20 cellular contexts compared by ENCODE assay signal in genomic region chr12:2614341-2614740, GRCh38.
DNase-seq lines count a peak whose midpoint lies in the region; ATAC-seq, FAIRE-seq and TF ChIP-seq lines count a peak whose summit lies in the region.
"Had no signal": no experiment of that assay in that cellular context is flagged by ENCODE, and none has a peak within 500 bp of the region (broad histone marks: within the 10 kb centered on the region; RNA-seq: fewer than 3 reads in every experiment).

No MANE protein-coding gene starts in this region.

- no peak for TF ChIP-seq EP300 in SK-N-SH (IDR thresholded peaks at IDR 0.05; ENCODE audit: borderline replicate concordance in 1 of 2, low read depth in 1 of 2, low read length in 1 of 2)

- no peak for TF ChIP-seq RAD21 in SK-N-SH (IDR thresholded peaks at IDR 0.05; ENCODE audit: low read length)

- no peak for FAIRE-seq in astrocyte (lab: Jason Lieb, UNC)
- FAIRE-seq: colon, HepG2 had no signal

- H3K4me3 ChIP-seq in SK-N-SH (ENCODE audit: low read depth in 2 of 2, low read length in 1 of 2) (no peak overlapping the region), astrocyte (ENCODE audit: insufficient read depth, low read depth, low read length) (no peak overlapping the region), left lung (no peak overlapping the region), tibial artery (no peak overlapping the region)
- H3K4me3 ChIP-seq: HAP-1, right atrium auricular region had no signal

- H3K79me2 ChIP-seq in SK-N-SH (ENCODE audit: insufficient read depth), result no peaks in the 10 kb centered on the region
- H3K79me2 ChIP-seq in astrocyte (ENCODE audit: insufficient read depth, low read length), result no peaks in the 10 kb centered on the region

- peaks cover 5% of the 10 kb centered on the region for H3K9me3 Mint-ChIP-seq in astrocyte (ENCODE audit: unreplicated experiment)
- H3K9me3 Mint-ChIP-seq: activated naive CD4-positive, alpha-beta T cell treated with anti-CD3 and anti-CD28 coated beads for 36 hours; type B pancreatic cell had no signal

- H3K9me3 ChIP-seq in SK-N-SH (no peaks in the 10 kb centered on the region), astrocyte (ENCODE audit: insufficient read depth, low read depth, low read length) (no peaks in the 10 kb centered on the region), left lung (no peaks in the 10 kb centered on the region), tibial artery (no peaks in the 10 kb centered on the region)
- H3K9me3 ChIP-seq: HAP-1, right atrium auricular region had no signal

- POLR2A ChIA-PET in SK-N-SH (lab: Yijun Ruan, JAX), result no interaction called here

- no peaks in the 10 kb centered on the region for H3K27me3 ChIP-seq in SK-N-SH (ENCODE audit: insufficient read depth)
- no peaks in the 10 kb centered on the region for H3K27me3 ChIP-seq in astrocyte (ENCODE audit: insufficient read depth, low read length)
- peaks cover 0 to 17% of the 10 kb centered on the region in 2 donors for H3K27me3 ChIP-seq in left lung
- H3K27me3 ChIP-seq in tibial artery, result no peaks in the 10 kb centered on the region
- H3K27me3 ChIP-seq: right atrium auricular region had no signal

- peaks cover 0 to 5% of the 10 kb centered on the region in 2 experiments; a peak in 1 of 4 replicates for H3K4me1 ChIP-seq in SK-N-SH (ENCODE audit: control insufficient read depth in 1 of 2, insufficient read depth in 2 of 2, low read depth in 1 of 2, low read length in 1 of 2)
- peaks cover 33% of the 10 kb centered on the region for H3K4me1 ChIP-seq in astrocyte (ENCODE audit: insufficient read depth, low read length)
- peaks cover 2 to 8% of the 10 kb centered on the region in 2 donors for H3K4me1 ChIP-seq in left lung
- H3K4me1 ChIP-seq in tibial artery, result peaks cover 0 to 21% (median 16%) of the 10 kb centered on the region in 4 donors
- H3K4me1 ChIP-seq: HAP-1, right atrium auricular region had no signal

- DNase-seq in SK-N-SH, result no peak
- DNase-seq in astrocyte (ENCODE audit: low read depth), result no peak
- no peak for DNase-seq in left lung
- no peak for DNase-seq in tibial artery
- no peak for DNase-seq in NCI-H1694 (lab: John Stamatoyannopoulos, UW)
- DNase-seq in UCSD-AML1 (lab: John Stamatoyannopoulos, UW; ENCODE audit: unreplicated experiment), result no peak
- DNase-seq: C1 segment of cervical spinal cord, DMS153, NCI-H69, SHP77 had no signal

- peak overlapping the region; percentile 48; the same call in 1 of the 2 replicates for H3K4me2 ChIP-seq in SK-N-SH
- peak overlapping the region; percentile 61 for H3K4me2 ChIP-seq in astrocyte (ENCODE audit: low read length)

- no peaks in the 10 kb centered on the region for H3K36me3 ChIP-seq in SK-N-SH (replicated peaks in 1 of 2; ENCODE audit: control insufficient read depth in 1 of 2, insufficient read depth in 2 of 2, low read length in 1 of 2)
- H3K36me3 ChIP-seq in astrocyte (ENCODE audit: insufficient read depth, low read length), result no peaks in the 10 kb centered on the region
- no peaks in the 10 kb centered on the region for H3K36me3 ChIP-seq in left lung
- peaks cover 24 to 66% (median 48%) of the 10 kb centered on the region in 3 donors for H3K36me3 ChIP-seq in tibial artery
- H3K36me3 ChIP-seq: HAP-1 had no signal

- no peak for ATAC-seq in SK-N-SH treated with all-trans-retinoic acid at 6 μM for 48 hours
- ATAC-seq in left lung, result no peak
- ATAC-seq in GM18867 (IDR thresholded peaks at IDR 0.05; ENCODE audit: unreplicated experiment), result no peak
- ATAC-seq: HepG2 had no signal

- H3K9ac ChIP-seq in SK-N-SH (peak overlapping the region; percentile 10; the same call in 1 of the 2 replicates), astrocyte (ENCODE audit: low read length) (peak overlapping the region; percentile 35)

- H3K27ac ChIP-seq in SK-N-SH (ENCODE audit: low read depth in 2 of 2, low read length in 1 of 2), result peak overlapping the region in 1 of 2 experiments; percentile 84; a peak in 2 of 4 replicates
- H3K27ac ChIP-seq in astrocyte (ENCODE audit: low read depth, low read length), result peak overlapping the region; percentile 77
- H3K27ac ChIP-seq in left lung, result peak overlapping the region; percentile 28 to 65
- H3K27ac ChIP-seq in tibial artery, result peak overlapping the region; percentile 57 to 72
- H3K27ac ChIP-seq: 22Rv1 had no signal

- H4K20me1 ChIP-seq in SK-N-SH (ENCODE audit: insufficient read depth), result no peaks in the 10 kb centered on the region
- H4K20me1 ChIP-seq in astrocyte (ENCODE audit: insufficient read depth, low read length), result no peaks in the 10 kb centered on the region

- CTCF ChIA-PET in SK-N-SH (lab: Yijun Ruan, JAX), result no interaction called here

- peak overlapping the region; percentile 96 for H3K27ac Mint-ChIP-seq in astrocyte (ENCODE audit: unreplicated experiment)
- H3K27ac Mint-ChIP-seq: activated naive CD4-positive, alpha-beta T cell treated with anti-CD3 and anti-CD28 coated beads for 36 hours; stimulated activated memory B cell treated with anti-CD40 and anti-IgM and Interleukin-4, amounts not matched to agents 10 μg/mL and 1 μg/mL and 100 μg/mL, for 72 hours; type B pancreatic cell had no signal

- TF ChIP-seq CTCF in SK-N-SH (IDR thresholded peaks at IDR 0.05) (no peak), astrocyte (IDR thresholded peaks at IDR 0.05; ENCODE audit: insufficient read depth, low read depth, low read length) (no peak), left lung (IDR thresholded peaks at IDR 0.05) (no peak), tibial artery (IDR thresholded peaks at IDR 0.05) (no peak)

- peaks cover 8% of the 10 kb centered on the region for H3K27me3 Mint-ChIP-seq in astrocyte (ENCODE audit: low read depth, unreplicated experiment)

- H3K36me3 Mint-ChIP-seq in astrocyte (ENCODE audit: low read depth, unreplicated experiment), result no peaks in the 10 kb centered on the region
- H3K36me3 Mint-ChIP-seq: stimulated activated memory B cell treated with anti-CD40 and anti-IgM and Interleukin-4, amounts not matched to agents 10 μg/mL and 1 μg/mL and 100 μg/mL, for 72 hours had no signal

- no peaks in the 10 kb centered on the region for H3K9me2 ChIP-seq in SK-N-SH

- H2AFZ ChIP-seq in SK-N-SH (ENCODE audit: low read depth) (0 out of 2 replicates have a peak overlapping the region, but pooled peaks have one; percentile 13), astrocyte (ENCODE audit: low read depth, low read length) (no peak overlapping the region)

- intact Hi-C loops in left lung (cut with DNase I), result no loop called here
- intact Hi-C loops in tibial artery (cut with DNase I; ENCODE audit: low total_unique reads), result no loop called here

- H3K4me3 Mint-ChIP-seq in astrocyte (ENCODE audit: unreplicated experiment), result no peak overlapping the region
- H3K4me3 Mint-ChIP-seq: activated naive CD4-positive, alpha-beta T cell treated with anti-CD3 and anti-CD28 coated beads for 36 hours; stimulated activated memory B cell treated with anti-CD40 and anti-IgM and Interleukin-4, amounts not matched to agents 10 μg/mL and 1 μg/mL and 100 μg/mL, for 72 hours; type B pancreatic cell had no signal

- peaks cover 43% of the 10 kb centered on the region for H3K4me1 Mint-ChIP-seq in astrocyte (ENCODE audit: low read depth, unreplicated experiment)
- H3K4me1 Mint-ChIP-seq: stimulated activated memory B cell treated with anti-CD40 and anti-IgM and Interleukin-4, amounts not matched to agents 10 μg/mL and 1 μg/mL and 100 μg/mL, for 72 hours had no signal

- peaks cover 16% of the 10 kb centered on the region for H3F3A ChIP-seq in SK-N-SH (replicated peaks; ENCODE audit: insufficient read depth)

TF ChIP-seq in SK-N-SH, 30 proteins besides CTCF, POLR2A, EP300 and RAD21 (continues in another document):
- TF ChIP-seq, protein P1, sequence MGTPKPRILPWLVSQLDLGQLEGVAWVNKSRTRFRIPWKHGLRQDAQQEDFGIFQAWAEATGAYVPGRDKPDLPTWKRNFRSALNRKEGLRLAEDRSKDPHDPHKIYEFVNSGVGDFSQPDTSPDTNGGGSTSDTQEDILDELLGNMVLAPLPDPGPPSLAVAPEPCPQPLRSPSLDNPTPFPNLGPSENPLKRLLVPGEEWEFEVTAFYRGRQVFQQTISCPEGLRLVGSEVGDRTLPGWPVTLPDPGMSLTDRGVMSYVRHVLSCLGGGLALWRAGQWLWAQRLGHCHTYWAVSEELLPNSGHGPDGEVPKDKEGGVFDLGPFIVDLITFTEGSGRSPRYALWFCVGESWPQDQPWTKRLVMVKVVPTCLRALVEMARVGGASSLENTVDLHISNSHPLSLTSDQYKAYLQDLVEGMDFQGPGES (IDR thresholded peaks at IDR 0.05; ENCODE audit: low read depth, low read length), result no peak
- no peak for TF ChIP-seq FOSL2 (IDR thresholded peaks at IDR 0.05; ENCODE audit: borderline replicate concordance, low read depth)
- no peak for TF ChIP-seq TAF1 (IDR thresholded peaks at IDR 0.05; ENCODE audit: borderline replicate concordance, low read depth, low read length)
- TF ChIP-seq ELF1 (IDR thresholded peaks at IDR 0.05), result no peak
- no peak for TF ChIP-seq YY1 (IDR thresholded peaks at IDR 0.05; ENCODE audit: low read depth)
- no peak for TF ChIP-seq GABPA (IDR thresholded peaks at IDR 0.05; ENCODE audit: low read depth)
- no peak for TF ChIP-seq POLR2AphosphoS5 (IDR thresholded peaks at IDR 0.05; ENCODE audit: low read depth, low read length)

TF ChIP-seq in SK-N-SH treated with all-trans-retinoic acid at 6 μM for 48 hours, 23 proteins besides CTCF, POLR2A, EP300 and RAD21 (continues in another document):
- TF ChIP-seq BACH2 (CRISPR knock-in tag; IDR thresholded peaks at IDR 0.05; ENCODE audit: borderline replicate concordance) (no peak), ZNF70 (CRISPR knock-in tag; IDR thresholded peaks at IDR 0.05) (no peak), ZC3H10 (CRISPR knock-in tag; IDR thresholded peaks at IDR 0.05) (no peak)
- TF ChIP-seq, protein P2, sequence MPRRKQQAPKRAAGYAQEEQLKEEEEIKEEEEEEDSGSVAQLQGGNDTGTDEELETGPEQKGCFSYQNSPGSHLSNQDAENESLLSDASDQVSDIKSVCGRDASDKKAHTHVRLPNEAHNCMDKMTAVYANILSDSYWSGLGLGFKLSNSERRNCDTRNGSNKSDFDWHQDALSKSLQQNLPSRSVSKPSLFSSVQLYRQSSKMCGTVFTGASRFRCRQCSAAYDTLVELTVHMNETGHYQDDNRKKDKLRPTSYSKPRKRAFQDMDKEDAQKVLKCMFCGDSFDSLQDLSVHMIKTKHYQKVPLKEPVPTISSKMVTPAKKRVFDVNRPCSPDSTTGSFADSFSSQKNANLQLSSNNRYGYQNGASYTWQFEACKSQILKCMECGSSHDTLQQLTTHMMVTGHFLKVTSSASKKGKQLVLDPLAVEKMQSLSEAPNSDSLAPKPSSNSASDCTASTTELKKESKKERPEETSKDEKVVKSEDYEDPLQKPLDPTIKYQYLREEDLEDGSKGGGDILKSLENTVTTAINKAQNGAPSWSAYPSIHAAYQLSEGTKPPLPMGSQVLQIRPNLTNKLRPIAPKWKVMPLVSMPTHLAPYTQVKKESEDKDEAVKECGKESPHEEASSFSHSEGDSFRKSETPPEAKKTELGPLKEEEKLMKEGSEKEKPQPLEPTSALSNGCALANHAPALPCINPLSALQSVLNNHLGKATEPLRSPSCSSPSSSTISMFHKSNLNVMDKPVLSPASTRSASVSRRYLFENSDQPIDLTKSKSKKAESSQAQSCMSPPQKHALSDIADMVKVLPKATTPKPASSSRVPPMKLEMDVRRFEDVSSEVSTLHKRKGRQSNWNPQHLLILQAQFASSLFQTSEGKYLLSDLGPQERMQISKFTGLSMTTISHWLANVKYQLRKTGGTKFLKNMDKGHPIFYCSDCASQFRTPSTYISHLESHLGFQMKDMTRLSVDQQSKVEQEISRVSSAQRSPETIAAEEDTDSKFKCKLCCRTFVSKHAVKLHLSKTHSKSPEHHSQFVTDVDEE (CRISPR knock-in tag; IDR thresholded peaks at IDR 0.05), result no peak
